ENCODE assay signal across 17 cellular contexts in genomic region chr5:130216306-130216705, GRCh38.
"Had no signal": no experiment of that assay in that cellular context is flagged by ENCODE, and none has a peak within 500 bp of the region (broad histone marks: within the 10 kb centered on the region; RNA-seq: fewer than 3 reads in every experiment).

No MANE protein-coding gene starts in this region.

- H3K27me3 ChIP-seq: dorsolateral prefrontal cortex, esophagus muscularis mucosa, foreskin keratinocyte, gastroesophageal sphincter, heart left ventricle, left lung had no signal

- H3K9me3 ChIP-seq: esophagus muscularis mucosa, gastroesophageal sphincter, heart left ventricle, left lung, lower lobe of right lung, mucosa of descending colon had no signal

- H3K36me3 ChIP-seq: esophagus muscularis mucosa, gastroesophageal sphincter, heart left ventricle, left lung, lower lobe of right lung had no signal

- DNase-seq: dermis blood vessel endothelial cell; dorsolateral prefrontal cortex; effector CD4-positive, alpha-beta T cell; effector memory CD4-positive, alpha-beta T cell; foreskin keratinocyte; heart left ventricle; hippocampal formation; left cardiac atrium; left lung; left ventricle myocardium superior; lower lobe of right lung; mesenchymal stem cell; mucosa of descending colon; naive B cell had no signal

- H3K4me1 ChIP-seq: esophagus muscularis mucosa, foreskin keratinocyte, gastroesophageal sphincter, left lung, lower lobe of right lung had no signal

- H3K4me3 ChIP-seq: coronary artery, dorsolateral prefrontal cortex, esophagus muscularis mucosa, gastroesophageal sphincter, heart left ventricle, left lung, lower lobe of right lung, mucosa of descending colon had no signal

- H3K27ac ChIP-seq: coronary artery, dorsolateral prefrontal cortex, esophagus muscularis mucosa, foreskin keratinocyte, gastroesophageal sphincter, heart left ventricle, left lung, lower lobe of right lung had no signal

- ATAC-seq: foreskin keratinocyte, gastroesophageal sphincter, heart left ventricle, left cardiac atrium, left lung, left ventricle myocardium superior, lower lobe of right lung, mucosa of descending colon had no signal
